In the genomic region with DNA sequence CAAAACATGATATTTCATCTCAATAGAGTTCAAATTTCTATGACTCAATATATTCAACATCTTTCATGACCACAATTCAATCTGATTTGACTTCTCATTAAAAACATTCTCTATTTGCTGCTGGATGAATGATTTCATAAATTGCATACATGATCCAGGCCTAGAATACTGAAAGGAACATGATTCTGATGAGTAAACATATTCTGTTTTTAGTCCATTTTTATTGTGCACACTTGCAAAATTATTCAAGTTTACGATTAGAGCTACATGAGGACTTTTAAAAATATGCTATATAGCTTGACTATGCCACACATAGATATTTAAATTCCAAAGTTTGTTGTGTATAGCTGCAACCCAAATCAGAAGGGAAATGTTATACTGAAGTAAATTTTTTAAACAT, we compare ENCODE assay signal across 35 cellular contexts.
"Had no signal": no experiment of that assay in that cellular context is flagged by ENCODE, and none has a peak within 500 bp of the region (broad histone marks: within the 10 kb centered on the region; RNA-seq: fewer than 3 reads in every experiment).

No MANE protein-coding gene starts in this region.

- H3K36me3 ChIP-seq: MG63 had no signal

- DNase-seq: Kasumi-1, MG63, MM.1S, MV-4-11, NCI-H1048, NCI-H1092, NCI-H1092 treated with DMSO at 0.1 percent for 48 hours, NCI-H1105, NCI-H1105 treated with DMSO at 0.1 percent for 48 hours, NCI-H1417, NCI-H1417 treated with DMSO at 0.1 percent for 48 hours, NCI-H1436, NCI-H1436 treated with DMSO at 0.1 percent for 48 hours, NCI-H146, NCI-H1694, NCI-H1694 treated with DMSO at 0.1 percent for 48 hours, NCI-H187, NCI-H187 treated with DMSO at 0.1 percent for 48 hours, NCI-H1930, NCI-H2029, NCI-H2029 treated with DMSO at 0.1 percent for 48 hours, NCI-H2081, NCI-H2081 treated with DMSO at 0.1 percent for 48 hours, NCI-H2107, NCI-H2171, NCI-H2171 treated with DMSO at 0.1 percent for 48 hours, NCI-H2227 treated with DMSO at 0.1 percent for 48 hours, NCI-H226, NCI-H345, NCI-H446 treated with DMSO at 0.1 percent for 48 hours, NCI-H510A, NCI-H510A treated with DMSO at 0.1 percent for 48 hours, NCI-H524, NCI-H524 treated with DMSO at 0.1 percent for 48 hours, NCI-H526 had no signal

- H3K9me3 ChIP-seq: MG63 had no signal

- H3K4me3 ChIP-seq: MG63 had no signal
